Comparison of ENCODE assay signal across 9 cellular contexts in genomic region chr9:114908796-114909448, GRCh38. TPM values are rescaled to one million over a fixed set of nuclear protein-coding genes. Genes with fewer than 3 reads are reported as not detected.
DNase-seq lines count a peak whose midpoint lies in the region; ATAC-seq, FAIRE-seq and TF ChIP-seq lines count a peak whose summit lies in the region.
"Had no signal": no experiment of that assay in that cellular context is flagged by ENCODE, and none has a peak within 500 bp of the region (broad histone marks: within the 10 kb centered on the region; RNA-seq: fewer than 3 reads in every experiment).

No MANE protein-coding gene starts in this region.

- H3K27ac ChIP-seq in HepG2 (ENCODE audit: extremely low read length, insufficient read depth, low read length) (no peak overlapping the region), right lobe of liver (no peak overlapping the region), PC-3 (ENCODE audit: low read length) (peak overlapping the region; percentile 96), H1 (ENCODE audit: low read depth, low read length) (no peak overlapping the region), right atrium auricular region (no peak overlapping the region)

- no peak overlapping the region for H3K4me3 ChIP-seq in HepG2 (replicated peaks in 1 of 3; ENCODE audit: insufficient read depth in 1 of 3, low read depth in 2 of 3, low read length in 3 of 3)
- H3K4me3 ChIP-seq in right lobe of liver = no peak overlapping the region
- H3K4me3 ChIP-seq in PC-3 (ENCODE audit: low read length) = peak overlapping the region; percentile 27; the same call in 1 of the 2 replicates
- H3K4me3 ChIP-seq in H1 (ENCODE audit: extremely low read depth in 1 of 4, insufficient read depth in 2 of 4, low read depth in 3 of 4, low read length in 4 of 4) = no peak overlapping the region
- H3K4me3 ChIP-seq in right atrium auricular region = no peak overlapping the region

- H3K79me2 ChIP-seq in HepG2 (ENCODE audit: insufficient read depth, low read length) = no peaks in the 10 kb centered on the region
- H3K79me2 ChIP-seq in PC-3 (ENCODE audit: low read length) = no peaks in the 10 kb centered on the region
- H3K79me2 ChIP-seq in H1 (ENCODE audit: control insufficient read depth in 1 of 2, insufficient read depth in 2 of 2, low read length in 2 of 2) = no peaks in the 10 kb centered on the region

- TF ChIP-seq RAD21 in HepG2 (CRISPR knock-in tag; IDR thresholded peaks at IDR 0.05) (no peak), H1 (IDR thresholded peaks at IDR 0.05 in 1 of 2, conservative IDR thresholded peaks at IDR 0.05 in 1 of 2; ENCODE audit: low read depth in 2 of 2, low read length in 2 of 2) (no peak)

- no TSS peak for BruUV-seq in HepG2 (replicated peaks; lab: Mats Ljungman, UMichigan)
- no TSS peak for BruUV-seq in PC-3 (replicated peaks; lab: Mats Ljungman, UMichigan)

- no peak overlapping the region for H4K91ac ChIP-seq in H1 (replicated peaks; ENCODE audit: insufficient read length, low read length)

- H2AK5ac ChIP-seq in H1 (ENCODE audit: low read depth, low read length) = no peak overlapping the region

- H3K36me3 ChIP-seq in HepG2 (replicated peaks in 1 of 2; ENCODE audit: control insufficient read depth in 1 of 2, insufficient read depth in 2 of 2, low read length in 2 of 2) = no peaks in the 10 kb centered on the region
- no peaks in the 10 kb centered on the region for H3K36me3 ChIP-seq in right lobe of liver
- H3K36me3 ChIP-seq in PC-3 (ENCODE audit: low read depth, low read length) = no peaks in the 10 kb centered on the region
- no peaks in the 10 kb centered on the region for H3K36me3 ChIP-seq in H1 (ENCODE audit: control insufficient read depth in 2 of 4, insufficient read depth in 4 of 4, low read length in 3 of 4)
- H3K36me3 ChIP-seq in right atrium auricular region = no peaks in the 10 kb centered on the region

- H2AFZ ChIP-seq in HepG2 (ENCODE audit: low read length) (no peak overlapping the region), PC-3 (ENCODE audit: low read length) (no peak overlapping the region), H1 (ENCODE audit: low read length) (peak overlapping the region; percentile 63; the same call in 1 of the 2 replicates)

- POLR2A ChIA-PET in HepG2 (lab: Yijun Ruan, JAX) = interaction anchor here (1.3 kb wide), 1 partner anchor 11 kb away, joined by 3 read pairs; no protein-coding TSS in a partner anchor
- POLR2A ChIA-PET in PC-3 (lab: Charles Lee; ENCODE audit: unreplicated experiment) = interaction anchor here (0.6 to 0.7 kb wide), 2 partner anchors 175 to 218 kb away, joined by 3 to 7 read pairs; no protein-coding TSS in a partner anchor
- POLR2A ChIA-PET in H1 (lab: Charles Lee; ENCODE audit: partially characterized antibody) = interaction anchor here (0.7 kb wide), 1 partner anchor 197 kb away, joined by 3 read pairs; no protein-coding TSS in a partner anchor

- no peak overlapping the region for H2BK15ac ChIP-seq in H1 (ENCODE audit: low read length)

- CTCF ChIA-PET in HepG2 (lab: Yijun Ruan, JAX; ENCODE audit: low intra/inter-chr PET ratio, low total read pairs) (interaction anchor here (3.4 kb wide), 1 partner anchor 170 kb away, joined by 22 read pairs; no protein-coding TSS in a partner anchor), PC-3 (lab: Charles Lee) (no interaction called here), H1 (lab: Charles Lee; ENCODE audit: partially characterized antibody) (interaction anchor here (0.6 to 16.1 kb wide), 25 partner anchors 8 to 1929 kb away, joined by 3 to 269 read pairs (median 4); partner anchors contain the start of gene TEX48)

- no peaks in the 10 kb centered on the region; a peak in 1 of 5 replicates for H3K27me3 ChIP-seq in HepG2 (ENCODE audit: control insufficient read depth in 1 of 2, insufficient read depth in 2 of 2, low read length in 2 of 2)
- no peaks in the 10 kb centered on the region for H3K27me3 ChIP-seq in right lobe of liver
- H3K27me3 ChIP-seq in PC-3 (ENCODE audit: low read length) = no peaks in the 10 kb centered on the region
- H3K27me3 ChIP-seq in H1 (replicated peaks in 1 of 4; ENCODE audit: control insufficient read depth in 3 of 4, extremely low read depth in 1 of 4, insufficient read depth in 3 of 4, low read length in 3 of 4) = peaks cover 0 to 7% (median 0%) of the 10 kb centered on the region in 4 experiments; a peak in 4 of 7 replicates
- H3K27me3 ChIP-seq in right atrium auricular region = no peaks in the 10 kb centered on the region

- no peak for TF ChIP-seq CTCF in HepG2 (CRISPR knock-in tag; IDR thresholded peaks at IDR 0.05)
- no peak for TF ChIP-seq CTCF in right lobe of liver (IDR thresholded peaks at IDR 0.05)
- no peak for TF ChIP-seq CTCF in PC-3 (conservative IDR thresholded peaks at IDR 0.05; ENCODE audit: low read depth, low read length)
- TF ChIP-seq CTCF in H1 (IDR thresholded peaks at IDR 0.05; ENCODE audit: control extremely low read depth in 1 of 3, insufficient read depth in 1 of 3, low read depth in 1 of 3, low read length in 3 of 3) = no peak
- TF ChIP-seq CTCF in right atrium auricular region (IDR thresholded peaks at IDR 0.05) = no peak

- no peak overlapping the region for H3K14ac ChIP-seq in H1 (ENCODE audit: insufficient read length)

- no peak overlapping the region for H3K56ac ChIP-seq in H1 (replicated peaks; ENCODE audit: insufficient read length, low read depth, low read length)

- peaks cover 24% of the 10 kb centered on the region for H3K4me1 ChIP-seq in HepG2 (ENCODE audit: insufficient read depth, low read length)
- peaks cover 0 to 12% (median 6%) of the 10 kb centered on the region in 4 donors for H3K4me1 ChIP-seq in right lobe of liver
- H3K4me1 ChIP-seq in PC-3 (ENCODE audit: insufficient read depth, low read length) = peaks cover 35% of the 10 kb centered on the region
- H3K4me1 ChIP-seq in H1 (replicated peaks in 1 of 4; ENCODE audit: control insufficient read depth in 3 of 4, insufficient read depth in 4 of 4, low read length in 3 of 4) = no peaks in the 10 kb centered on the region
- H3K4me1 ChIP-seq in right atrium auricular region = no peaks in the 10 kb centered on the region

- in situ Hi-C loops in HepG2 (cut with HindIII; ENCODE audit: extremely low pct_ligation_motif_present, low pct_unique_long_range_greater_than_20kb) = loop anchor here (5.0 to 25.0 kb wide), 3 partner anchors 172 to 603 kb away; no protein-coding TSS in a partner anchor

- no peak for FAIRE-seq in HepG2 (lab: Jason Lieb, UNC)
- no peak for FAIRE-seq in H1 (lab: Jason Lieb, UNC)
- no peak for FAIRE-seq in urothelium cell line (lab: Jason Lieb, UNC)

- TF ChIP-seq POLR2A in HepG2 (IDR thresholded peaks at IDR 0.05; ENCODE audit: insufficient read depth in 1 of 2, low read depth in 2 of 2, low read length in 2 of 2) (no peak), right lobe of liver (IDR thresholded peaks at IDR 0.05) (no peak), H1 (IDR thresholded peaks at IDR 0.05; ENCODE audit: control extremely low read depth in 1 of 2, low read depth in 2 of 2, low read length in 2 of 2) (no peak)

- no peaks in the 10 kb centered on the region for H3K23me2 ChIP-seq in H1 (ENCODE audit: low read depth, low read length)

- H3K9me2 ChIP-seq in PC-3 (replicated peaks; ENCODE audit: low read length) = no peaks in the 10 kb centered on the region

- ATAC-seq in HepG2 (no peak), right lobe of liver (no peak), PC-3 (peak; percentile 12; the same call in 1 of the 2 replicates), HG03432 (IDR thresholded peaks at IDR 0.05; ENCODE audit: unreplicated experiment) (no peak)

- H4K20me1 ChIP-seq in HepG2 (ENCODE audit: insufficient read depth, low read length) (no peaks in the 10 kb centered on the region), PC-3 (ENCODE audit: low read length) (no peaks in the 10 kb centered on the region), H1 (replicated peaks in 1 of 2; ENCODE audit: control insufficient read depth in 1 of 2, insufficient read depth in 2 of 2, low read length in 2 of 2) (no peaks in the 10 kb centered on the region)

- H3K79me1 ChIP-seq in H1 (ENCODE audit: low read depth, low read length) = no peaks in the 10 kb centered on the region

- WGBS in HepG2 (ENCODE audit: low lambda C conversion rate) = 56% methylated on average over 6 of the region's 6 CpGs
- 81% methylated on average over 5 of the region's 6 CpGs for WGBS in right lobe of liver (ENCODE audit: insufficient coverage, low coverage, low lambda C conversion rate, missing lambda C conversion rate)
- WGBS in H1 (ENCODE audit: extremely low coverage in 1 of 2, insufficient coverage in 1 of 2, insufficient read length in 1 of 2, insufficient replicate concordance in 2 of 2, low coverage in 1 of 2, low lambda C conversion rate in 2 of 2, missing lambda C conversion rate in 1 of 2), 2 experiments = 78% methylated on average over 6 of the region's 6 CpGs; no CpG with 5 or more reads in 1 of the 2 experiments

- no peak overlapping the region for H2BK12ac ChIP-seq in H1 (ENCODE audit: low read depth, low read length)

- intact Hi-C loops in HepG2 (cut with micrococcal nuclease; ENCODE audit: unreplicated experiment) (loop anchor here (1.0 to 5.0 kb wide), 2 partner anchors 188 to 502 kb away; no protein-coding TSS in a partner anchor), right lobe of liver (cut with DNase I) (loop anchor here (5.0 to 10.0 kb wide), 2 partner anchors 164 to 172 kb away; no protein-coding TSS in a partner anchor), PC-3 (cut with micrococcal nuclease) (loop anchor here (1.0 to 2.0 kb wide), 4 partner anchors 56 to 227 kb away; partner anchors contain the start of gene TEX48)

- no peak overlapping the region for H3K9ac ChIP-seq in HepG2 (ENCODE audit: insufficient read depth, low read depth, low read length)
- H3K9ac ChIP-seq in PC-3 (ENCODE audit: low read length) = peak overlapping the region; percentile 81
- no peak overlapping the region for H3K9ac ChIP-seq in H1 (replicated peaks in 1 of 4; ENCODE audit: extremely low read depth in 1 of 4, low read depth in 3 of 4, low read length in 3 of 4)

- no peak overlapping the region for H4K8ac ChIP-seq in H1 (ENCODE audit: extremely low read depth, insufficient read depth, low read length)

- H2BK20ac ChIP-seq in H1 (ENCODE audit: low read length) = no peak overlapping the region

- H4K5ac ChIP-seq in H1 (ENCODE audit: insufficient read length, low read depth, low read length) = no peak overlapping the region

- H2BK120ac ChIP-seq in H1 (replicated peaks; ENCODE audit: low read depth, low read length) = no peak overlapping the region

- H3K4me2 ChIP-seq in HepG2 (ENCODE audit: low read depth, low read length) (0 out of 2 replicates have a peak overlapping the region, but pooled peaks have one; percentile 9), PC-3 (ENCODE audit: low read length) (peak overlapping the region; percentile 83), H1 (ENCODE audit: insufficient read depth in 1 of 2, low read depth in 2 of 2, low read length in 2 of 2) (no peak overlapping the region)

- H3K23ac ChIP-seq in H1 (ENCODE audit: insufficient read length) = no peak overlapping the region

- H2BK5ac ChIP-seq in H1 (ENCODE audit: low read depth, low read length) = peak overlapping the region; percentile 71; the same call in 1 of the 2 replicates

- no peak for DNase-seq in HepG2 (ENCODE audit: low spot score)
- no peak for DNase-seq in right lobe of liver
- DNase-seq in PC-3 = peak; percentile 62
- DNase-seq in H1 (ENCODE audit: low read depth in 1 of 2, low spot score in 2 of 2) = no peak
- peak; percentile 30 for DNase-seq in urothelium cell line (ENCODE audit: low spot score)
- DNase-seq in right atrium auricular region (ENCODE audit: low spot score) = no peak
- no peak for DNase-seq in hippocampal formation (lab: John Stamatoyannopoulos, UW)
- DNase-seq: H7 had no signal

- H3F3A ChIP-seq in PC-3 (ENCODE audit: low read length, unreplicated experiment) = no peaks in the 10 kb centered on the region

- H3K18ac ChIP-seq in H1 (ENCODE audit: extremely low read depth, low read length) = 0 out of 2 replicates have a peak overlapping the region, but pooled peaks have one; percentile 6

- H3K4ac ChIP-seq in H1 (replicated peaks; ENCODE audit: insufficient read length, low read depth, low read length) = no peak overlapping the region

- H3K9me3 ChIP-seq in HepG2 (ENCODE audit: low read length) (no peaks in the 10 kb centered on the region), right lobe of liver (no peaks in the 10 kb centered on the region), PC-3 (ENCODE audit: low read length) (no peaks in the 10 kb centered on the region), H1 (ENCODE audit: insufficient read depth in 2 of 2, low read depth in 1 of 2, low read length in 1 of 2) (no peaks in the 10 kb centered on the region), right atrium auricular region (no peaks in the 10 kb centered on the region)

- TF ChIP-seq EP300 in HepG2 (IDR thresholded peaks at IDR 0.05; ENCODE audit: low read depth in 2 of 2, low read length in 2 of 2) (no peak), HepG2 (CRISPR knock-in tag; IDR thresholded peaks at IDR 0.05; ENCODE audit: borderline replicate concordance) (no peak), H1 (IDR thresholded peaks at IDR 0.05; ENCODE audit: borderline replicate concordance in 1 of 2, low read depth in 2 of 2, low read length in 2 of 2) (no peak)

RNA-seq across cellular contexts. Expression of gene TNFSF8, which starts 21.5 kb away (rescaled TPM):
- total RNA-seq in HepG2 (2016; rRNA removed; fragmentation: Illumina TruSeq; extraction: Trizol) = not detected in 2 replicates
- not detected in 2 replicates for total RNA-seq in HepG2 (2016; cell fraction: cytosol; rRNA removed; fragmentation: Illumina TruSeq; extraction: Trizol; ENCODE audit: low read depth)
- not detected in 2 replicates for total RNA-seq in HepG2 (2016; cell fraction: insoluble cytoplasmic fraction; rRNA removed; fragmentation: Illumina TruSeq; extraction: Trizol)
- not detected in 2 replicates for total RNA-seq in HepG2 (2016; cell fraction: membrane; rRNA removed; fragmentation: Illumina TruSeq; extraction: Trizol)
- total RNA-seq in HepG2 (2016; cell fraction: nucleus; rRNA removed; fragmentation: Illumina TruSeq; extraction: Trizol) = not detected in 2 replicates
- not detected in 2 replicates for polyA plus RNA-seq in HepG2 (2011; rRNA removed)
- polyA plus RNA-seq in HepG2 (2011; cell fraction: cytosol; rRNA removed) = not detected in 2 replicates
- polyA plus RNA-seq in HepG2 (2011; cell fraction: nucleus; rRNA removed) = not detected in 2 replicates
- not detected in 2 replicates for polyA plus RNA-seq in HepG2 (2012)
- not detected in 2 replicates for polyA plus RNA-seq in HepG2 (2016; cell fraction: cytosol; fragmentation: Illumina TruSeq; extraction: Trizol; ENCODE audit: low read depth)
- not detected in 2 replicates for polyA plus RNA-seq in HepG2 (2016; cell fraction: insoluble cytoplasmic fraction; fragmentation: Illumina TruSeq; extraction: Trizol; ENCODE audit: low read depth)
- polyA plus RNA-seq in HepG2 (2016; cell fraction: membrane; fragmentation: Illumina TruSeq; extraction: Trizol; ENCODE audit: low read depth) = not detected in 2 replicates
- polyA plus RNA-seq in HepG2 (2016; cell fraction: nucleus; fragmentation: Illumina TruSeq; extraction: Trizol; ENCODE audit: insufficient read depth, low read depth) = not detected in 2 replicates
- not detected in 2 replicates for polyA minus RNA-seq in HepG2 (2011; rRNA and poly(A)+ RNA removed; ENCODE audit: low replicate concordance)
- polyA minus RNA-seq in HepG2 (2011; cell fraction: cytosol; rRNA and poly(A)+ RNA removed) = not detected in 2 replicates
- not detected in 2 replicates for polyA minus RNA-seq in HepG2 (2011; cell fraction: nucleus; rRNA and poly(A)+ RNA removed)
- total RNA-seq in right lobe of liver = 1 to 10 TPM in 1 of 6 experiments, under 1 TPM in 5; 0.19 to 2.0 (median 0.38) TPM
- not detected in 2 replicates for total RNA-seq in PC-3 (2014; rRNA removed)
- total RNA-seq in H1 (2021; fragmentation: NEBNext Ultra II Directional; extraction: Animal tissue kit (Norgen Biotek cat#: 25700)) = not detected in 2 replicates
- not detected in 2 replicates for polyA plus RNA-seq in H1 (2011; rRNA removed)
- not detected for polyA plus RNA-seq in H1 (2011; cell fraction: cytosol; rRNA removed)
- polyA plus RNA-seq in H1 (2011; cell fraction: nucleus; rRNA removed) = not detected
- polyA plus RNA-seq in H1 (2012, experiment 1 of 2) = not detected in 4 replicates
- not detected for polyA plus RNA-seq in H1 (2012, experiment 2 of 2)
- not detected for polyA plus RNA-seq in H1 (2013, experiment 1 of 2)
- not detected for polyA plus RNA-seq in H1 (2013, experiment 2 of 2)
- polyA minus RNA-seq in H1 (2011; rRNA and poly(A)+ RNA removed) = not detected in 2 replicates
- not detected for polyA minus RNA-seq in H1 (2011; cell fraction: cytosol; rRNA and poly(A)+ RNA removed)
- not detected for polyA minus RNA-seq in H1 (2011; cell fraction: nucleus; rRNA and poly(A)+ RNA removed)
- 1 to 10 TPM in 1 of 2 donors, under 1 TPM in 1; 0.22 to 1.7 TPM for total RNA-seq in right atrium auricular region
- total RNA-seq: H7 had no signal

Comparison
In these comparisons a context has a peak if more than half of its experiments do, and no peak if none do; other contexts are left out.
1. DNase-seq: peak in PC-3 (single experiment) and urothelium cell line (single experiment); none in HepG2 (single experiment), right lobe of liver (0 of 3), H1 (0 of 2), right atrium auricular region (single experiment) and hippocampal formation (0 of 2).
2. H3K4me2 ChIP-seq: peak in HepG2 (single experiment) and PC-3 (single experiment); none in H1 (0 of 2).